In the genomic region with DNA sequence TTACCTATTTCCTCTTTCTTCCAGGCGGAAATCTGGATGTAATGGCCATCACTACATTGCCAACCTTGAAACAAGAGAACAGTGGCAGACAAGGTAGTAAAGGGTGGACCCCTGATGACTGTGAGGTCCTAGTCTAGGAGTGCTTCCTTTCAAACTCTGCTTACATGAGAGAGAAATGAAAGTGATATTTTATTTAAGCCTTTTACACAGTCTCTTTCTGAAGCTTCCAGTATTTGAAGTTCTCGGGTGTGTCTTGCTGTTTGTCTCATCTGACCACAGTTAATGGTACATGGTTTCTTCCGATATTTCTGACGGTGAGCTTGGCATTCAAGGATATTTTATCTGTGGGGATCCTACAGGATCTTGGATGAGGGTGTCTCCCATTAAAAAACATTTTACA, we compare ENCODE assay signal across 11 cellular contexts.
DNase-seq lines count a peak whose midpoint lies in the region; ATAC-seq and TF ChIP-seq lines count a peak whose summit lies in the region.
"Had no signal": no experiment of that assay in that cellular context is flagged by ENCODE, and none has a peak within 500 bp of the region (broad histone marks: within the 10 kb centered on the region; RNA-seq: fewer than 3 reads in every experiment).

No MANE protein-coding gene starts in this region.

- no peak for DNase-seq in activated CD4-positive, CD25-positive, alpha-beta regulatory T cell treated with anti-CD3 and anti-CD28 coated beads, Interleukin-2, amount 50 U/mL, for 72 hours
- no peak for DNase-seq in PC-3
- no peak for DNase-seq in progenitor cell of endocrine pancreas (ENCODE audit: low spot score, unreplicated experiment)
- no peak for DNase-seq in A673 (ENCODE audit: low spot score)
- no peak for DNase-seq in kidney tubule cell (ENCODE audit: low spot score)
- DNase-seq in heart left ventricle = no peak
- DNase-seq: DMS79, dorsolateral prefrontal cortex had no signal

- peaks cover 27% of the 10 kb centered on the region for H3K36me3 Mint-ChIP-seq in progenitor cell of endocrine pancreas (ENCODE audit: insufficient read depth)

- H3F3A ChIP-seq in PC-3 (ENCODE audit: low read length, unreplicated experiment) = no peaks in the 10 kb centered on the region

- H3K27ac Mint-ChIP-seq in progenitor cell of endocrine pancreas = peak overlapping the region; percentile 70

- H3K79me2 ChIP-seq in PC-3 (ENCODE audit: low read length) = no peaks in the 10 kb centered on the region

- no peaks in the 10 kb centered on the region for H3K9me2 ChIP-seq in PC-3 (replicated peaks; ENCODE audit: low read length)

- H3K9me3 ChIP-seq in PC-3 (ENCODE audit: low read length) (no peaks in the 10 kb centered on the region), A673 (ENCODE audit: low read depth, low read length, poor library complexity, severe bottlenecking) (no peaks in the 10 kb centered on the region), heart left ventricle (no peaks in the 10 kb centered on the region)

- H3K27ac ChIP-seq in PC-3 (ENCODE audit: low read length) (no peak overlapping the region), A673 (ENCODE audit: low read depth, low read length, poor library complexity, severe bottlenecking) (no peak overlapping the region), heart left ventricle (no peak overlapping the region)
- H3K27ac ChIP-seq: 22Rv1 had no signal

- peaks cover 11% of the 10 kb centered on the region for H3K4me1 Mint-ChIP-seq in progenitor cell of endocrine pancreas (ENCODE audit: low read depth)

- H3K4me3 Mint-ChIP-seq in progenitor cell of endocrine pancreas (ENCODE audit: low read depth) = no peak overlapping the region

- no peak overlapping the region for H3K4me3 ChIP-seq in PC-3 (ENCODE audit: low read length)
- H3K4me3 ChIP-seq in A673 (ENCODE audit: low read depth, low read length, poor library complexity, severe bottlenecking) = no peak overlapping the region
- no peak overlapping the region for H3K4me3 ChIP-seq in heart left ventricle
- H3K4me3 ChIP-seq: dorsolateral prefrontal cortex had no signal

- H3K4me2 ChIP-seq in PC-3 (ENCODE audit: low read length) = no peak overlapping the region

- ATAC-seq in activated CD4-positive, CD25-positive, alpha-beta regulatory T cell treated with anti-CD3 and anti-CD28 coated beads, Interleukin-2, amount 50 U/mL, for 24 hours = peak; percentile 78 to 87
- ATAC-seq in GM21529 (IDR thresholded peaks at IDR 0.05; ENCODE audit: unreplicated experiment) (peak; percentile 68), PC-3 (peak; percentile 20; the same call in 1 of the 2 replicates), heart left ventricle (no peak)

- H3K27me3 Mint-ChIP-seq in progenitor cell of endocrine pancreas = no peaks in the 10 kb centered on the region

- CTCF ChIA-PET in PC-3 (lab: Charles Lee) (no interaction called here), A673 (lab: Charles Lee) (no interaction called here)

- H3K36me3 ChIP-seq in PC-3 (ENCODE audit: low read depth, low read length) = no peaks in the 10 kb centered on the region
- H3K36me3 ChIP-seq in A673 (ENCODE audit: insufficient read depth, low read length, poor library complexity, severe bottlenecking) = peaks cover 15% of the 10 kb centered on the region
- peaks cover 0 to 3% (median 0%) of the 10 kb centered on the region in 9 donors for H3K36me3 ChIP-seq in heart left ventricle

- 80 to 88% (median 87%) methylated on average over 4 of the region's 4 CpGs for whole genome bisulfite sequencing in heart left ventricle, 4 donors

- TF ChIP-seq CTCF in PC-3 (conservative IDR thresholded peaks at IDR 0.05; ENCODE audit: low read depth, low read length) (no peak), progenitor cell of endocrine pancreas (IDR thresholded peaks at IDR 0.05; ENCODE audit: unreplicated experiment) (no peak), A673 (conservative IDR thresholded peaks at IDR 0.05; ENCODE audit: low read depth, low read length) (no peak), heart left ventricle (IDR thresholded peaks at IDR 0.05) (no peak)

- POLR2A ChIA-PET in PC-3 (lab: Charles Lee; ENCODE audit: unreplicated experiment) (no interaction called here), A673 (lab: Charles Lee; ENCODE audit: low non-redundant PET) (no interaction called here)

- H2AFZ ChIP-seq in PC-3 (ENCODE audit: low read length) = no peak overlapping the region

- H3K9me3 Mint-ChIP-seq in progenitor cell of endocrine pancreas (ENCODE audit: low read depth) = no peaks in the 10 kb centered on the region

- intact Hi-C loops in PC-3 (cut with micrococcal nuclease) = no loop called here
- intact Hi-C loops in A673 (cut with micrococcal nuclease; ENCODE audit: unreplicated experiment) = no loop called here
- intact Hi-C loops in heart left ventricle (cut with DNase I) = no loop called here

- no peak overlapping the region for H3K9ac ChIP-seq in PC-3 (ENCODE audit: low read length)

- no peaks in the 10 kb centered on the region for H4K20me1 ChIP-seq in PC-3 (ENCODE audit: low read length)

- H3K4me1 ChIP-seq in PC-3 (ENCODE audit: insufficient read depth, low read length) (no peaks in the 10 kb centered on the region), A673 (ENCODE audit: insufficient read depth, low read length, poor library complexity, severe bottlenecking) (peaks cover 3% of the 10 kb centered on the region), heart left ventricle (peaks cover 0 to 10% (median 0%) of the 10 kb centered on the region in 12 donors)

- BruUV-seq in PC-3 (replicated peaks; lab: Mats Ljungman, UMichigan) (no TSS peak), A673 (replicated peaks; lab: Mats Ljungman, UMichigan) (no TSS peak)

- H3K27me3 ChIP-seq in PC-3 (ENCODE audit: low read length) = no peaks in the 10 kb centered on the region
- H3K27me3 ChIP-seq in A673 (replicated peaks; ENCODE audit: insufficient read depth, low read depth, low read length, poor library complexity) = no peaks in the 10 kb centered on the region
- H3K27me3 ChIP-seq in heart left ventricle = no peaks in the 10 kb centered on the region
- H3K27me3 ChIP-seq: dorsolateral prefrontal cortex had no signal

- no peak for TF ChIP-seq POLR2A in heart left ventricle (IDR thresholded peaks at IDR 0.05)

Comparison
In these comparisons a context has a peak if more than half of its experiments do, and no peak if none do; other contexts are left out.
1. ATAC-seq: peak in activated CD4-positive, CD25-positive, alpha-beta regulatory T cell treated with anti-CD3 and anti-CD28 coated beads, Interleukin-2, amount 50 U/mL, for 24 hours (2 of 2), GM21529 (single experiment) and PC-3 (single experiment); none in heart left ventricle (0 of 4).